Comparison of ENCODE assay signal across 15 cellular contexts in the genomic region with DNA sequence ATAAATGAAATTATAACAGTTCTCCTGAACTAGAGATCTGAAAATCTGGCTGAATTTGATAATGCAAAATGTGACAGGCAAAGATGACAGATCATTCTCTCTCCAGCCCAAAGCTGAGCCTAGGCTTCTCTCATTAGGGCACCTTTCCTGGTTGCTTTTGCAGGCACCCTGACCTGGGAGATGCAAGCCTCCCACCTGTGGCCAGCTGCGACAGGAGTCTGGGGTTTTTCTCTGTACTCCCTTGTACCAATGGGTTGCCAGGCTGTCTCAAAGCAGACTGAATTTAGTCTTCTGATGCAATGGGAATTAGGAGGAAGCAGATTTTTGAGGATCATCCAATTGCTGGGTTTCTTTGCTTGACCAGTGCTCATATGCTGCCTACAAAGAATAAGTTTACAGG.
"Had no signal": no experiment of that assay in that cellular context is flagged by ENCODE, and none has a peak within 500 bp of the region (broad histone marks: within the 10 kb centered on the region; RNA-seq: fewer than 3 reads in every experiment).

No MANE protein-coding gene starts in this region.

- H3K36me3 ChIP-seq: neural progenitor cell, ovary had no signal

- H3K27ac Mint-ChIP-seq: neural progenitor cell had no signal

- H3K27me3 Mint-ChIP-seq: natural killer cell treated with Interleukin-12 subunit alpha and Interleukin-12 subunit beta and Interleukin-15 and Interleukin-18, amount 100 ng/mL, for 72 hours had no signal

- H3K27ac ChIP-seq: dorsolateral prefrontal cortex, esophagus squamous epithelium, gastroesophageal sphincter, neural progenitor cell, ovary, right atrium auricular region, sigmoid colon, skin epidermis had no signal

- DNase-seq: cortex of kidney; dorsolateral prefrontal cortex; effector CD8-positive, alpha-beta T cell; esophagus squamous epithelium; foreskin fibroblast; nucleus accumbens; ovary; sigmoid colon; stimulated activated naive CD4-positive, alpha-beta T cell treated with Interleukin-2 at 50 U/mL for 16 hours; trophoblast cell had no signal

- H3K9me3 ChIP-seq: esophagus squamous epithelium, gastroesophageal sphincter, ovary, right atrium auricular region, sigmoid colon had no signal

- H3K36me3 Mint-ChIP-seq: natural killer cell treated with Interleukin-12 subunit alpha and Interleukin-12 subunit beta and Interleukin-15 and Interleukin-18, amount 100 ng/mL, for 72 hours had no signal

- H3K27me3 ChIP-seq: dorsolateral prefrontal cortex, esophagus squamous epithelium, gastroesophageal sphincter, neural progenitor cell, ovary, right atrium auricular region, sigmoid colon had no signal

- H3K4me3 ChIP-seq: dorsolateral prefrontal cortex, esophagus squamous epithelium, gastroesophageal sphincter, neural progenitor cell, ovary, right atrium auricular region, sigmoid colon, skin epidermis had no signal

- H3K4me3 Mint-ChIP-seq: natural killer cell treated with Interleukin-12 subunit alpha and Interleukin-12 subunit beta and Interleukin-15 and Interleukin-18, amount 100 ng/mL, for 72 hours; neural progenitor cell had no signal

- H3K9ac ChIP-seq: neural progenitor cell had no signal

- ATAC-seq: gastroesophageal sphincter; natural killer cell treated with Interleukin-12 subunit alpha and Interleukin-12 subunit beta and Interleukin-15 and Interleukin-18, amount 100 ng/mL, for 72 hours had no signal

- H3K4me1 ChIP-seq: right atrium auricular region had no signal

- H3K9me3 Mint-ChIP-seq: natural killer cell treated with Interleukin-12 subunit alpha and Interleukin-12 subunit beta and Interleukin-15 and Interleukin-18, amount 100 ng/mL, for 72 hours; neural progenitor cell had no signal
